In genomic region chr11:128610765-128611617, GRCh38 we compare ENCODE assay signal across 8 cellular contexts. TPM values are rescaled to one million over a fixed set of nuclear protein-coding genes. Genes with fewer than 3 reads are reported as not detected.
A peak's percentile ranks its signal among the peaks of the same experiment; 100 is the strongest.
DNase-seq lines count a peak whose midpoint lies in the region; ATAC-seq and TF ChIP-seq lines count a peak whose summit lies in the region.

No MANE protein-coding gene starts in this region.

- peak; percentile 20 for DNase-seq in CD1c-positive myeloid dendritic cell (ENCODE audit: extremely low spot score)
- DNase-seq in activated T-cell treated with anti-CD3 and anti-CD28 coated beads for 1 hour (ENCODE audit: low read depth): peak; percentile 51
- DNase-seq in mucosa of descending colon: peak; percentile 44 to 85 (median 59)
- DNase-seq in NCI-H226: no peak
- DNase-seq in ACHN: no peak
- DNase-seq in AG08396 (ENCODE audit: low spot score): no peak

- H3K4me3 ChIP-seq in mucosa of descending colon: no peak overlapping the region

- no peaks in the 10 kb centered on the region for H3K4me1 ChIP-seq in mucosa of descending colon (ENCODE audit: low read depth)

- in situ Hi-C loops in ACHN (cut with HindIII; ENCODE audit: low pct_ligation_motif_present, low pct_unique_long_range_greater_than_20kb, low sequenced_read_pairs): no loop called here

- intact Hi-C loops in mucosa of descending colon (cut with DNase I, micrococcal nuclease): no loop called here

- no peaks in the 10 kb centered on the region for H3K9me3 ChIP-seq in mucosa of descending colon

- TF ChIP-seq CTCF in mucosa of descending colon (IDR thresholded peaks at IDR 0.05): no peak

- ATAC-seq in GM19397 (IDR thresholded peaks at IDR 0.05; ENCODE audit: unreplicated experiment) (peak; percentile 95), HG03457 (IDR thresholded peaks at IDR 0.05; ENCODE audit: unreplicated experiment) (peak; percentile 95), mucosa of descending colon (peak; percentile 87)

- no peaks in the 10 kb centered on the region for H3K36me3 ChIP-seq in mucosa of descending colon (ENCODE audit: low read depth)

RNA-seq across cellular contexts. Expression of gene ETS1, which starts 23.6 kb away (rescaled TPM):
- total RNA-seq in mucosa of descending colon: 10 to 100 TPM; 36.5 to 41.2 (median 38.6) TPM

Comparison
In these comparisons a context has a peak if more than half of its experiments do, and no peak if none do; other contexts are left out.
1. DNase-seq: peak in CD1c-positive myeloid dendritic cell (single experiment), activated T-cell treated with anti-CD3 and anti-CD28 coated beads for 1 hour (single experiment) and mucosa of descending colon (3 of 3); none in NCI-H226 (single experiment), ACHN (single experiment) and AG08396 (single experiment).
2. Peak in every context shown above with its lines, with median percentiles within 50 percentile points of each other: ATAC-seq.